Comparison of ENCODE assay signal across 11 cellular contexts in genomic region chr19:10686661-10687517, GRCh38. TPM values are rescaled to one million over a fixed set of nuclear protein-coding genes. Genes with fewer than 3 reads are reported as not detected.
DNase-seq lines count a peak whose midpoint lies in the region; ATAC-seq, FAIRE-seq and TF ChIP-seq lines count a peak whose summit lies in the region.
"Had no signal": no experiment of that assay in that cellular context is flagged by ENCODE, and none has a peak within 500 bp of the region (broad histone marks: within the 10 kb centered on the region; RNA-seq: fewer than 3 reads in every experiment).

No MANE protein-coding gene starts in this region.

- H4K20me1 ChIP-seq in HepG2 (ENCODE audit: insufficient read depth, low read length) (peaks cover 16% of the 10 kb centered on the region; the same call in 1 of the 2 replicates), keratinocyte (ENCODE audit: control insufficient read depth, extremely low read depth, insufficient read depth, low read length) (peaks cover 11% of the 10 kb centered on the region)

- TF ChIP-seq POLR2A in HepG2 (IDR thresholded peaks at IDR 0.05; ENCODE audit: insufficient read depth in 1 of 2, low read depth in 2 of 2, low read length in 2 of 2) (no peak), right lobe of liver (IDR thresholded peaks at IDR 0.05) (no peak)

- no peak for ATAC-seq in HepG2
- no peak for ATAC-seq in right lobe of liver
- ATAC-seq in aorta (ENCODE audit: low FRiP score): peak; percentile 49
- ATAC-seq in GM18861 (IDR thresholded peaks at IDR 0.05; ENCODE audit: unreplicated experiment): no peak
- ATAC-seq in HG02884 (IDR thresholded peaks at IDR 0.05; ENCODE audit: unreplicated experiment): no peak

- H3K27me3 ChIP-seq in HepG2 (ENCODE audit: control insufficient read depth in 1 of 2, insufficient read depth in 2 of 2, low read length in 2 of 2): no peaks in the 10 kb centered on the region
- no peaks in the 10 kb centered on the region for H3K27me3 ChIP-seq in right lobe of liver
- H3K27me3 ChIP-seq in keratinocyte (ENCODE audit: control insufficient read depth, extremely low read depth, insufficient read depth, low read length): no peaks in the 10 kb centered on the region
- no peaks in the 10 kb centered on the region for H3K27me3 ChIP-seq in aorta (ENCODE audit: control insufficient read depth in 1 of 2, insufficient read depth in 2 of 2, low read length in 1 of 2)
- H3K27me3 ChIP-seq: BE2C had no signal

- no peaks in the 10 kb centered on the region for H3K9me3 Mint-ChIP-seq in HFFc6
- H3K9me3 Mint-ChIP-seq: activated CD4-positive, alpha-beta memory T cell treated with anti-CD3 and anti-CD28 coated beads for 36 hours had no signal

- no peaks in the 10 kb centered on the region for H3K9me3 ChIP-seq in HepG2 (ENCODE audit: low read length)
- no peaks in the 10 kb centered on the region for H3K9me3 ChIP-seq in right lobe of liver
- H3K9me3 ChIP-seq in keratinocyte (ENCODE audit: control insufficient read depth, low read depth, low read length): no peaks in the 10 kb centered on the region
- no peaks in the 10 kb centered on the region for H3K9me3 ChIP-seq in aorta (ENCODE audit: control insufficient read depth, low read length)
- H3K9me3 ChIP-seq: BE2C had no signal

- BruUV-seq in HepG2 (replicated peaks; lab: Mats Ljungman, UMichigan): no TSS peak

- H3K4me3 Mint-ChIP-seq in HFFc6: no peak overlapping the region
- H3K4me3 Mint-ChIP-seq: activated CD4-positive, alpha-beta memory T cell treated with anti-CD3 and anti-CD28 coated beads for 36 hours had no signal

- H3K36me3 ChIP-seq in HepG2 (replicated peaks in 1 of 2; ENCODE audit: control insufficient read depth in 1 of 2, insufficient read depth in 2 of 2, low read length in 2 of 2) (peaks cover 52 to 94% of the 10 kb centered on the region in 2 experiments), right lobe of liver (peaks cover 0 to 72% (median 27%) of the 10 kb centered on the region in 4 donors), keratinocyte (ENCODE audit: control insufficient read depth in 2 of 2, extremely low read depth in 1 of 2, insufficient read depth in 2 of 2, low read length in 2 of 2) (peaks cover 66 to 69% of the 10 kb centered on the region in 2 experiments), aorta (ENCODE audit: control insufficient read depth in 1 of 2, insufficient read depth in 2 of 2, low read length in 1 of 2) (peaks cover 0 to 12% of the 10 kb centered on the region in 2 donors)

- POLR2A ChIA-PET in HepG2 (lab: Yijun Ruan, JAX): no interaction called here

- dilution Hi-C loops in keratinocyte (cut with MboI; ENCODE audit: extremely low pct_ligation_motif_present, low sequenced_read_pairs): no loop called here

- TF ChIP-seq RAD21 in HepG2 (CRISPR knock-in tag; IDR thresholded peaks at IDR 0.05): no peak

- DNase-seq in HepG2 (ENCODE audit: low spot score): no peak
- no peak for DNase-seq in right lobe of liver
- DNase-seq in epithelial cell of prostate (ENCODE audit: low read depth, low spot score): peak; percentile 49
- DNase-seq in keratinocyte (ENCODE audit: low read depth, low spot score): no peak
- no peak for DNase-seq in aorta
- no peak for DNase-seq in HFFc6
- DNase-seq: activated CD4-positive, alpha-beta memory T cell treated with anti-CD3 and anti-CD28 coated beads for 36 hours; BE2C; NCI-H69 had no signal

- TF ChIP-seq CTCF in HepG2 (CRISPR knock-in tag; IDR thresholded peaks at IDR 0.05) (no peak), right lobe of liver (IDR thresholded peaks at IDR 0.05) (no peak), keratinocyte (optimal IDR thresholded peaks at IDR 0.05 in 1 of 3, IDR thresholded peaks at IDR 0.05 in 1 of 3, conservative IDR thresholded peaks at IDR 0.05 in 1 of 3; ENCODE audit: extremely low read depth in 1 of 3, insufficient read depth in 2 of 3, low read length in 3 of 3) (no peak), HFFc6 (IDR thresholded peaks at IDR 0.05) (no peak)

- no peak overlapping the region for H3K4me2 ChIP-seq in HepG2 (ENCODE audit: low read depth, low read length)
- no peak overlapping the region for H3K4me2 ChIP-seq in keratinocyte (ENCODE audit: control insufficient read depth, extremely low read depth, insufficient read depth, low read depth, low read length)

- H3K4me1 ChIP-seq in HepG2 (ENCODE audit: insufficient read depth, low read length): no peaks in the 10 kb centered on the region
- H3K4me1 ChIP-seq in right lobe of liver: no peaks in the 10 kb centered on the region
- H3K4me1 ChIP-seq in keratinocyte (ENCODE audit: control insufficient read depth, extremely low read depth, insufficient read depth, low read length): peaks cover 3% of the 10 kb centered on the region
- H3K4me1 ChIP-seq in aorta (ENCODE audit: control insufficient read depth in 1 of 2, insufficient read depth in 2 of 2, low read length in 2 of 2): no peaks in the 10 kb centered on the region
- H3K4me1 ChIP-seq: BE2C had no signal

- H3K9ac ChIP-seq in HepG2 (ENCODE audit: insufficient read depth, low read depth, low read length): no peak overlapping the region
- peak overlapping the region; percentile 41 for H3K9ac ChIP-seq in keratinocyte (ENCODE audit: control insufficient read depth, extremely low read depth, insufficient read depth, low read length)

- H3K36me3 Mint-ChIP-seq in HFFc6 (ENCODE audit: low read depth): peaks cover 22% of the 10 kb centered on the region

- H3K4me3 ChIP-seq in HepG2 (replicated peaks in 1 of 3; ENCODE audit: insufficient read depth in 1 of 3, low read depth in 2 of 3, low read length in 3 of 3) (no peak overlapping the region), right lobe of liver (no peak overlapping the region), keratinocyte (ENCODE audit: control insufficient read depth in 2 of 3, extremely low read depth in 1 of 3, insufficient read depth in 2 of 3, low read depth in 1 of 3, low read length in 3 of 3) (no peak overlapping the region), aorta (ENCODE audit: low read length in 2 of 2) (no peak overlapping the region)

- H3K79me2 ChIP-seq in HepG2 (ENCODE audit: insufficient read depth, low read length) (no peaks in the 10 kb centered on the region), keratinocyte (ENCODE audit: control insufficient read depth, insufficient read depth, low read length) (peaks cover 25% of the 10 kb centered on the region)

- WGBS in HepG2 (ENCODE audit: low lambda C conversion rate): 95% methylated on average over 21 of the region's 31 CpGs
- 81% methylated on average over 18 of the region's 31 CpGs for WGBS in right lobe of liver (ENCODE audit: insufficient coverage, low coverage, low lambda C conversion rate, missing lambda C conversion rate)
- WGBS in aorta, 2 donors: 78% methylated on average over 28 to 31 of the region's 31 CpGs

- TF ChIP-seq EP300 in HepG2 (IDR thresholded peaks at IDR 0.05; ENCODE audit: low read depth in 2 of 2, low read length in 2 of 2) (no peak), HepG2 (CRISPR knock-in tag; IDR thresholded peaks at IDR 0.05; ENCODE audit: borderline replicate concordance) (no peak)

- FAIRE-seq in HepG2 (lab: Jason Lieb, UNC): no peak
- FAIRE-seq in keratinocyte (lab: Jason Lieb, UNC): no peak

- no peak overlapping the region for H3K27ac Mint-ChIP-seq in HFFc6
- H3K27ac Mint-ChIP-seq: activated CD4-positive, alpha-beta memory T cell treated with anti-CD3 and anti-CD28 coated beads for 36 hours had no signal

- CTCF ChIA-PET in HepG2 (lab: Yijun Ruan, JAX; ENCODE audit: low intra/inter-chr PET ratio, low total read pairs): no interaction called here

- in situ Hi-C loops in HepG2 (cut with HindIII; ENCODE audit: extremely low pct_ligation_motif_present, low pct_unique_long_range_greater_than_20kb): no loop called here

- no peaks in the 10 kb centered on the region for H3K4me1 Mint-ChIP-seq in HFFc6 (ENCODE audit: low read depth)

- H2AFZ ChIP-seq in HepG2 (ENCODE audit: low read length) (no peak overlapping the region), keratinocyte (ENCODE audit: control insufficient read depth, low read length) (no peak overlapping the region)

- H3K27ac ChIP-seq in HepG2 (ENCODE audit: extremely low read length, insufficient read depth, low read length) (no peak overlapping the region), right lobe of liver (no peak overlapping the region), epithelial cell of prostate (peak overlapping the region; percentile 72), keratinocyte (ENCODE audit: control insufficient read depth, insufficient read depth, low read length) (peak overlapping the region; percentile 39), aorta (ENCODE audit: low read depth in 1 of 2, low read length in 2 of 2) (no peak overlapping the region)

- intact Hi-C loops in HepG2 (cut with micrococcal nuclease; ENCODE audit: unreplicated experiment) (no loop called here), right lobe of liver (cut with DNase I) (no loop called here), aorta (cut with DNase I) (no loop called here)

- H3K9me1 ChIP-seq in keratinocyte (ENCODE audit: control insufficient read depth, extremely low read depth, insufficient read depth, low read length): no peaks in the 10 kb centered on the region

- peaks cover 5% of the 10 kb centered on the region; the same call in 1 of the 2 replicates for H3K27me3 Mint-ChIP-seq in HFFc6 (ENCODE audit: insufficient read depth)
- H3K27me3 Mint-ChIP-seq: activated CD4-positive, alpha-beta memory T cell treated with anti-CD3 and anti-CD28 coated beads for 36 hours had no signal

RNA-seq across cellular contexts. Expression of gene QTRT1, which starts 14.3 kb away (rescaled TPM):
- total RNA-seq in HepG2 (2016; rRNA removed; fragmentation: Illumina TruSeq; extraction: Trizol) (33.0 and 38.6 TPM in 2 replicates), right lobe of liver (10 to 100 TPM; 19.0 to 30.2 (median 26.8) TPM), aorta (10 to 100 TPM; 25.0 to 31.5 TPM)
- total RNA-seq in HepG2 (2016; cell fraction: cytosol; rRNA removed; fragmentation: Illumina TruSeq; extraction: Trizol; ENCODE audit: low read depth): 19.1 and 20.1 TPM in 2 replicates
- total RNA-seq in HepG2 (2016; cell fraction: insoluble cytoplasmic fraction; rRNA removed; fragmentation: Illumina TruSeq; extraction: Trizol): 36.0 and 39.4 TPM in 2 replicates
- total RNA-seq in HepG2 (2016; cell fraction: membrane; rRNA removed; fragmentation: Illumina TruSeq; extraction: Trizol): 12.2 and 12.9 TPM in 2 replicates
- total RNA-seq in HepG2 (2016; cell fraction: nucleus; rRNA removed; fragmentation: Illumina TruSeq; extraction: Trizol): 31.9 and 35.0 TPM in 2 replicates
- polyA plus RNA-seq in HepG2 (2011; rRNA removed) (41.6 and 55.6 TPM in 2 replicates), keratinocyte (25.9 to 34.6 TPM (median 31.3 TPM) in 3 replicates), aorta (100 to 1,000 TPM in 1 of 2 donors, 10 to 100 TPM in 1; 54.2 to 243 TPM)
- polyA plus RNA-seq in HepG2 (2011; cell fraction: cytosol; rRNA removed): 25.8 and 39.0 TPM in 2 replicates
- 270 and 290 TPM in 2 replicates for polyA plus RNA-seq in HepG2 (2011; cell fraction: nucleus; rRNA removed)
- 27.7 and 35.3 TPM in 2 replicates for polyA plus RNA-seq in HepG2 (2012)
- polyA plus RNA-seq in HepG2 (2016; cell fraction: cytosol; fragmentation: Illumina TruSeq; extraction: Trizol; ENCODE audit: low read depth): 11.2 and 12.9 TPM in 2 replicates
- polyA plus RNA-seq in HepG2 (2016; cell fraction: insoluble cytoplasmic fraction; fragmentation: Illumina TruSeq; extraction: Trizol; ENCODE audit: low read depth): 38.0 and 39.9 TPM in 2 replicates
- 12.7 and 13.2 TPM in 2 replicates for polyA plus RNA-seq in HepG2 (2016; cell fraction: membrane; fragmentation: Illumina TruSeq; extraction: Trizol; ENCODE audit: low read depth)
- polyA plus RNA-seq in HepG2 (2016; cell fraction: nucleus; fragmentation: Illumina TruSeq; extraction: Trizol; ENCODE audit: insufficient read depth, low read depth): 92.8 and 94.8 TPM in 2 replicates
- polyA minus RNA-seq in HepG2 (2011; rRNA and poly(A)+ RNA removed; ENCODE audit: low replicate concordance): 26.7 and 36.3 TPM in 2 replicates
- polyA minus RNA-seq in HepG2 (2011; cell fraction: cytosol; rRNA and poly(A)+ RNA removed): 8.2 and 12.2 TPM in 2 replicates
- 15.5 and 18.7 TPM in 2 replicates for polyA minus RNA-seq in HepG2 (2011; cell fraction: nucleus; rRNA and poly(A)+ RNA removed)
- 9.5 TPM for polyA plus RNA-seq in keratinocyte (2011; ENCODE audit: low read depth)
- 7.0 and 16.2 TPM in 2 replicates for polyA plus RNA-seq in keratinocyte (2011; cell fraction: cytosol; rRNA removed)
- 98.0 and 109 TPM in 2 replicates for polyA plus RNA-seq in keratinocyte (2011; cell fraction: nucleus; rRNA removed)
- polyA plus RNA-seq in keratinocyte (2012; ENCODE audit: low replicate concordance): 31.1 and 33.2 TPM in 2 replicates
- polyA minus RNA-seq in keratinocyte: 9.4 to 20.9 TPM (median 12.9 TPM) in 3 replicates
- polyA minus RNA-seq in keratinocyte (2011; cell fraction: cytosol; rRNA and poly(A)+ RNA removed): 17.1 TPM
- polyA minus RNA-seq in keratinocyte (2011; cell fraction: nucleus; rRNA and poly(A)+ RNA removed): 10.2 and 12.4 TPM in 2 replicates
- total RNA-seq in HFFc6 (2021; fragmentation: NEBNext Ultra II Directional; extraction: Animal tissue kit (Norgen Biotek cat#: 25700)): 10 to 100 TPM; 28.6 to 36.8 (median 35.0) TPM

RNA-seq across cellular contexts. Expression of gene DNM2, which starts 31.0 kb away (rescaled TPM):
- total RNA-seq in HepG2 (2016; rRNA removed; fragmentation: Illumina TruSeq; extraction: Trizol) (41.7 and 48.2 TPM in 2 replicates), right lobe of liver (10 to 100 TPM; 54.0 to 86.9 (median 68.3) TPM), aorta (100 to 1,000 TPM; 118 to 160 TPM)
- 19.9 and 21.9 TPM in 2 replicates for total RNA-seq in HepG2 (2016; cell fraction: cytosol; rRNA removed; fragmentation: Illumina TruSeq; extraction: Trizol; ENCODE audit: low read depth)
- total RNA-seq in HepG2 (2016; cell fraction: insoluble cytoplasmic fraction; rRNA removed; fragmentation: Illumina TruSeq; extraction: Trizol): 37.7 and 40.5 TPM in 2 replicates
- 29.4 and 31.2 TPM in 2 replicates for total RNA-seq in HepG2 (2016; cell fraction: membrane; rRNA removed; fragmentation: Illumina TruSeq; extraction: Trizol)
- 56.9 and 61.6 TPM in 2 replicates for total RNA-seq in HepG2 (2016; cell fraction: nucleus; rRNA removed; fragmentation: Illumina TruSeq; extraction: Trizol)
- polyA plus RNA-seq in HepG2 (2011; rRNA removed) (59.8 and 67.0 TPM in 2 replicates), keratinocyte (60.1 to 71.4 TPM (median 63.5 TPM) in 3 replicates), aorta (10 to 100 TPM; 51.7 to 89.7 TPM)
- 29.1 and 41.0 TPM in 2 replicates for polyA plus RNA-seq in HepG2 (2011; cell fraction: cytosol; rRNA removed)
- 155 and 203 TPM in 2 replicates for polyA plus RNA-seq in HepG2 (2011; cell fraction: nucleus; rRNA removed)
- polyA plus RNA-seq in HepG2 (2012): 44.2 and 57.9 TPM in 2 replicates
- polyA plus RNA-seq in HepG2 (2016; cell fraction: cytosol; fragmentation: Illumina TruSeq; extraction: Trizol; ENCODE audit: low read depth): 8.6 and 9.0 TPM in 2 replicates
- 39.4 and 48.6 TPM in 2 replicates for polyA plus RNA-seq in HepG2 (2016; cell fraction: insoluble cytoplasmic fraction; fragmentation: Illumina TruSeq; extraction: Trizol; ENCODE audit: low read depth)
- polyA plus RNA-seq in HepG2 (2016; cell fraction: membrane; fragmentation: Illumina TruSeq; extraction: Trizol; ENCODE audit: low read depth): 18.1 and 20.6 TPM in 2 replicates
- 87.0 and 94.1 TPM in 2 replicates for polyA plus RNA-seq in HepG2 (2016; cell fraction: nucleus; fragmentation: Illumina TruSeq; extraction: Trizol; ENCODE audit: insufficient read depth, low read depth)
- 200 and 264 TPM in 2 replicates for polyA minus RNA-seq in HepG2 (2011; rRNA and poly(A)+ RNA removed; ENCODE audit: low replicate concordance)
- polyA minus RNA-seq in HepG2 (2011; cell fraction: cytosol; rRNA and poly(A)+ RNA removed): 44.4 and 50.0 TPM in 2 replicates
- 143 and 162 TPM in 2 replicates for polyA minus RNA-seq in HepG2 (2011; cell fraction: nucleus; rRNA and poly(A)+ RNA removed)
- 86.4 TPM for polyA plus RNA-seq in keratinocyte (2011; ENCODE audit: low read depth)
- polyA plus RNA-seq in keratinocyte (2011; cell fraction: cytosol; rRNA removed): 45.7 and 57.6 TPM in 2 replicates
- polyA plus RNA-seq in keratinocyte (2011; cell fraction: nucleus; rRNA removed): 115 and 147 TPM in 2 replicates
- polyA plus RNA-seq in keratinocyte (2012; ENCODE audit: low replicate concordance): 83.1 and 89.6 TPM in 2 replicates
- polyA minus RNA-seq in keratinocyte: 124 to 251 TPM (median 207 TPM) in 3 replicates
- 141 TPM for polyA minus RNA-seq in keratinocyte (2011; cell fraction: cytosol; rRNA and poly(A)+ RNA removed)
- polyA minus RNA-seq in keratinocyte (2011; cell fraction: nucleus; rRNA and poly(A)+ RNA removed): 112 and 147 TPM in 2 replicates
- total RNA-seq in HFFc6 (2021; fragmentation: NEBNext Ultra II Directional; extraction: Animal tissue kit (Norgen Biotek cat#: 25700)): 100 to 1,000 TPM in 1 of 6 experiments, 10 to 100 TPM in 5; 91.5 to 122 (median 99.5) TPM

RNA-seq across cellular contexts. Expression of gene ILF3, which starts 32.7 kb away (rescaled TPM):
- 120 and 127 TPM in 2 replicates for total RNA-seq in HepG2 (2016; rRNA removed; fragmentation: Illumina TruSeq; extraction: Trizol)
- 19.6 and 21.2 TPM in 2 replicates for total RNA-seq in HepG2 (2016; cell fraction: cytosol; rRNA removed; fragmentation: Illumina TruSeq; extraction: Trizol; ENCODE audit: low read depth)
- total RNA-seq in HepG2 (2016; cell fraction: insoluble cytoplasmic fraction; rRNA removed; fragmentation: Illumina TruSeq; extraction: Trizol): 113 and 122 TPM in 2 replicates
- total RNA-seq in HepG2 (2016; cell fraction: membrane; rRNA removed; fragmentation: Illumina TruSeq; extraction: Trizol): 63.1 and 64.0 TPM in 2 replicates
- total RNA-seq in HepG2 (2016; cell fraction: nucleus; rRNA removed; fragmentation: Illumina TruSeq; extraction: Trizol): 133 and 160 TPM in 2 replicates
- 173 and 195 TPM in 2 replicates for polyA plus RNA-seq in HepG2 (2011; rRNA removed)
- polyA plus RNA-seq in HepG2 (2011; cell fraction: cytosol; rRNA removed): 59.6 and 75.2 TPM in 2 replicates
- polyA plus RNA-seq in HepG2 (2011; cell fraction: nucleus; rRNA removed): 588 and 668 TPM in 2 replicates
- polyA plus RNA-seq in HepG2 (2012): 153 and 159 TPM in 2 replicates
- 18.4 and 19.6 TPM in 2 replicates for polyA plus RNA-seq in HepG2 (2016; cell fraction: cytosol; fragmentation: Illumina TruSeq; extraction: Trizol; ENCODE audit: low read depth)
- 178 and 216 TPM in 2 replicates for polyA plus RNA-seq in HepG2 (2016; cell fraction: insoluble cytoplasmic fraction; fragmentation: Illumina TruSeq; extraction: Trizol; ENCODE audit: low read depth)
- polyA plus RNA-seq in HepG2 (2016; cell fraction: membrane; fragmentation: Illumina TruSeq; extraction: Trizol; ENCODE audit: low read depth): 54.0 and 61.1 TPM in 2 replicates
- polyA plus RNA-seq in HepG2 (2016; cell fraction: nucleus; fragmentation: Illumina TruSeq; extraction: Trizol; ENCODE audit: insufficient read depth, low read depth): 615 and 640 TPM in 2 replicates
- polyA minus RNA-seq in HepG2 (2011; rRNA and poly(A)+ RNA removed; ENCODE audit: low replicate concordance): 139 and 144 TPM in 2 replicates
- 65.3 and 73.2 TPM in 2 replicates for polyA minus RNA-seq in HepG2 (2011; cell fraction: cytosol; rRNA and poly(A)+ RNA removed)
- 154 and 157 TPM in 2 replicates for polyA minus RNA-seq in HepG2 (2011; cell fraction: nucleus; rRNA and poly(A)+ RNA removed)
- 10 to 100 TPM; 40.0 to 82.3 (median 54.8) TPM for total RNA-seq in right lobe of liver
- 81.0 to 173 TPM (median 162 TPM) in 3 replicates for polyA plus RNA-seq in keratinocyte
- polyA plus RNA-seq in keratinocyte (2011; ENCODE audit: low read depth): 135 TPM
- 89.6 and 94.1 TPM in 2 replicates for polyA plus RNA-seq in keratinocyte (2011; cell fraction: cytosol; rRNA removed)
- 267 and 278 TPM in 2 replicates for polyA plus RNA-seq in keratinocyte (2011; cell fraction: nucleus; rRNA removed)
- 80.2 and 177 TPM in 2 replicates for polyA plus RNA-seq in keratinocyte (2012; ENCODE audit: low replicate concordance)
- polyA minus RNA-seq in keratinocyte: 81.5 to 140 TPM (median 115 TPM) in 3 replicates
- polyA minus RNA-seq in keratinocyte (2011; cell fraction: cytosol; rRNA and poly(A)+ RNA removed): 85.0 TPM
- 71.8 and 99.7 TPM in 2 replicates for polyA minus RNA-seq in keratinocyte (2011; cell fraction: nucleus; rRNA and poly(A)+ RNA removed)
- total RNA-seq in aorta: 100 to 1,000 TPM; 168 to 190 TPM
- polyA plus RNA-seq in aorta: 100 to 1,000 TPM in 1 of 2 donors, 10 to 100 TPM in 1; 40.2 to 111 TPM
- 100 to 1,000 TPM; 227 to 298 (median 277) TPM for total RNA-seq in HFFc6 (2021; fragmentation: NEBNext Ultra II Directional; extraction: Animal tissue kit (Norgen Biotek cat#: 25700))

Comparison
In these comparisons a context has a peak if more than half of its experiments do, and no peak if none do; other contexts are left out.
1. H3K27ac ChIP-seq: peak in epithelial cell of prostate (single experiment) and keratinocyte (single experiment); none in HepG2 (single experiment), right lobe of liver (0 of 3) and aorta (0 of 2).